Comparison of ENCODE assay signal across 8 cellular contexts in the genomic region with DNA sequence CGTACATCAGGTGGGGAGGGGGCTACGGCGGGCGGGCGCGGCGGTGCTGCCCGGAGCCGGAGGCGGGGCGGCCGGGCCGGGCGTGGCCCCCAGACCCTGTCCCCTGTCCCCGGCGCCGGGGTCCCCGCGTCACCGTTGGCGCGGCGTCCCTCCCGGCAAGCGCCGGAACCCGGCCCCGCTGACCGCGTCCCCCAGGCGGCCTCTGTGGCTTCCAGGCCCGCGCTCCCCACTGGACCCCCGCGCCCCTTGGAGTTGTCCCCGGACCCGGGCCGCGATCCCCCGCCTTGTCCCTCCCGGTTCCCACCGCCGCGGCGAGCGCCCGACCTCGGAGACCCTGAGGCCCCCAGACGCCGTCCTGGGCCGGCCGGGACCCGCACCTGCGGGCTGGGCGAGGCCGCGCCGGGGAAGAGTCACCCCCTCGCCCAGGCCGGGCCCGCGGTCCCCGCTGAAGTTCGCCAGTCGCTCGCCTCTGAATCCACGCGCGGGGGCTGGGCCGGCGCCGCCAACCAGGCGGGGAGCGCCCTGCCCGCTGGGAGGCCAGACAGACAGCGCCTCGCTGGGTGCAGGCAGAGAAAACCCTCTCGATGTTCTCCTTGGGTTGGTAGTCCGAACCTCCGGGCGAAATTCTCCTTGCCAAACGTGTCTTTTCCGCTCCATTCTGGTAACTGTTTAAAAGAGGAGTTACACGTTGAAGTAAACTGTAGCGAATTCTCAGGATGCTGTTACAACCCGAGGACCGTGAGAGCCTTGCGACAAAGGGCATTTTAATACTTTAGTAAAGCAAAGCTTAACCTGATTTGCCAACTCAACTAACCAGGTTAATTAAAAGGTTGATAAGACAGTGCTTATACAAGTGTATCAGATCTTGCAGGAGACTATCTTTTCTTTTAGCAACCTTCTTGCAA. TPM values are rescaled to one million over a fixed set of nuclear protein-coding genes. Genes with fewer than 3 reads are reported as not detected.
A peak's percentile ranks its signal among the peaks of the same experiment; 100 is the strongest.
DNase-seq lines count a peak whose midpoint lies in the region; ATAC-seq and TF ChIP-seq lines count a peak whose summit lies in the region.

No MANE protein-coding gene starts in this region.

- peaks cover 27% of the 10 kb centered on the region for H3K4me1 Mint-ChIP-seq in Caco-2 (ENCODE audit: low read depth, unreplicated experiment)
- peaks cover 58% of the 10 kb centered on the region for H3K4me1 Mint-ChIP-seq in central memory CD8-positive, alpha-beta T cell

- H3K27me3 Mint-ChIP-seq in Caco-2 (ENCODE audit: insufficient read depth, unreplicated experiment): no peaks in the 10 kb centered on the region
- H3K27me3 Mint-ChIP-seq in central memory CD8-positive, alpha-beta T cell: no peaks in the 10 kb centered on the region

- POLR2A ChIA-PET in Caco-2 (lab: Charles Lee): interaction anchor here (2.2 kb wide), 1 partner anchor 42 kb away, joined by 12 read pairs; no protein-coding TSS in a partner anchor

- H3K27ac ChIP-seq in HUES48 (ENCODE audit: low read depth, low read length): peak overlapping the region; percentile 70

- H3K27ac Mint-ChIP-seq in Caco-2 (ENCODE audit: unreplicated experiment): peak overlapping the region; percentile 86
- peak overlapping the region; percentile 98 for H3K27ac Mint-ChIP-seq in central memory CD8-positive, alpha-beta T cell (ENCODE audit: low read depth)

- ATAC-seq in GM21367 (IDR thresholded peaks at IDR 0.05; ENCODE audit: unreplicated experiment): peak; percentile 20
- ATAC-seq in central memory CD8-positive, alpha-beta T cell (replicated peaks; ENCODE audit: extremely low read depth, poor library complexity, severe bottlenecking): peak; percentile 15

- H3K9me3 ChIP-seq in Caco-2 (no peaks in the 10 kb centered on the region), HUES48 (ENCODE audit: control insufficient read depth, insufficient read depth, low read length) (no peaks in the 10 kb centered on the region)

- H3K4me3 ChIP-seq in Caco-2 (ENCODE audit: low read depth, low read length): peak overlapping the region; percentile 76
- peak overlapping the region; percentile 91 for H3K4me3 ChIP-seq in HUES48 (ENCODE audit: low read depth, low read length)
- H3K4me3 ChIP-seq in kidney epithelial cell (ENCODE audit: low read depth, low read length): peak overlapping the region; percentile 93

- peak overlapping the region; percentile 87 for H3K4me3 Mint-ChIP-seq in Caco-2 (ENCODE audit: unreplicated experiment)
- peak overlapping the region; percentile 99 for H3K4me3 Mint-ChIP-seq in central memory CD8-positive, alpha-beta T cell

- peak overlapping the region; percentile 76 for H3K9ac ChIP-seq in HUES48 (ENCODE audit: low read depth, low read length)

- no peaks in the 10 kb centered on the region for H3K36me3 ChIP-seq in Caco-2 (ENCODE audit: control insufficient read depth, insufficient read depth, low read length)
- H3K36me3 ChIP-seq in HUES48 (ENCODE audit: control insufficient read depth, insufficient read depth, low read length): peaks cover 11% of the 10 kb centered on the region
- no peaks in the 10 kb centered on the region for H3K36me3 ChIP-seq in kidney epithelial cell (ENCODE audit: control insufficient read depth, insufficient read depth, low read length)

- intact Hi-C loops in Caco-2 (cut with micrococcal nuclease; ENCODE audit: unreplicated experiment): loop anchor here (2.0 to 10.0 kb wide), 2 partner anchors 77 to 221 kb away; a partner anchor contains a TSS

- TSS peak; percentile 34 for BruUV-seq in Caco-2 (replicated peaks; lab: Mats Ljungman, UMichigan)

- no peak for TF ChIP-seq CTCF in Caco-2 (IDR thresholded peaks at IDR 0.05; ENCODE audit: insufficient read depth in 1 of 2, low read depth in 1 of 2, low read length in 1 of 2, severe bottlenecking in 1 of 2, unreplicated experiment in 1 of 2)
- TF ChIP-seq CTCF in kidney epithelial cell (IDR thresholded peaks at IDR 0.05; ENCODE audit: insufficient read depth, low read length, poor library complexity, severe bottlenecking): no peak

- peak; percentile 51 to 65 for DNase-seq in Caco-2
- peak in 3 of 4 experiments; percentile 7 to 23 (median 15) for DNase-seq in activated CD4-positive, CD25-positive, alpha-beta regulatory T cell (lab: John Stamatoyannopoulos, UW)
- DNase-seq in central memory CD8-positive, alpha-beta T cell (ENCODE audit: low spot score in 2 of 2): peak; percentile 16 to 23
- DNase-seq in kidney epithelial cell (ENCODE audit: low read depth): no peak
- DNase-seq in stimulated activated CD4-positive, alpha-beta T cell treated with anti-CD3 and anti-CD28 coated beads, Interleukin-12 subunit alpha, Interleukin-12 subunit beta, amount 100 ng/mL, for 4 hours: peak; percentile 52
- DNase-seq in NCI-H1105 treated with DMSO at 0.1 percent for 48 hours (lab: John Stamatoyannopoulos, UW): no peak

- H3K36me3 Mint-ChIP-seq in Caco-2 (ENCODE audit: insufficient read depth, unreplicated experiment): peaks cover 5% of the 10 kb centered on the region
- H3K36me3 Mint-ChIP-seq in central memory CD8-positive, alpha-beta T cell (ENCODE audit: insufficient read depth): peaks cover 10% of the 10 kb centered on the region

- H3K4me1 ChIP-seq in Caco-2 (peaks cover 14% of the 10 kb centered on the region), HUES48 (ENCODE audit: control insufficient read depth, insufficient read depth, low read length) (peaks cover 21% of the 10 kb centered on the region)

- H3K27me3 ChIP-seq in Caco-2 (replicated peaks; ENCODE audit: control insufficient read depth, insufficient read depth, low read length): no peaks in the 10 kb centered on the region
- peaks cover 5% of the 10 kb centered on the region; the same call in 1 of the 2 replicates for H3K27me3 ChIP-seq in HUES48 (ENCODE audit: control insufficient read depth, insufficient read depth, low read length)
- H3K27me3 ChIP-seq in kidney epithelial cell (ENCODE audit: control insufficient read depth, insufficient read depth, low read length): no peaks in the 10 kb centered on the region

- no peaks in the 10 kb centered on the region for H3K9me3 Mint-ChIP-seq in Caco-2 (ENCODE audit: unreplicated experiment)
- no peaks in the 10 kb centered on the region for H3K9me3 Mint-ChIP-seq in central memory CD8-positive, alpha-beta T cell

- CTCF ChIA-PET in Caco-2 (lab: Charles Lee): interaction anchor here (0.6 to 1.0 kb wide), 4 partner anchors 54 to 280 kb away, joined by 3 to 4 read pairs (median 4); a partner anchor contains a TSS

RNA-seq across cellular contexts. Expression of a gene that starts 0.8 kb away (rescaled TPM):
- total RNA-seq in Caco-2 (2022) (27.5 and 29.3 TPM in 2 replicates), kidney epithelial cell (9.7 and 12.5 TPM in 2 replicates)

Comparison
In these comparisons a context has a peak if more than half of its experiments do, and no peak if none do; other contexts are left out.
1. DNase-seq: peak in Caco-2 (2 of 2), activated CD4-positive, CD25-positive, alpha-beta regulatory T cell (3 of 4), central memory CD8-positive, alpha-beta T cell (2 of 2) and stimulated activated CD4-positive, alpha-beta T cell treated with anti-CD3 and anti-CD28 coated beads, Interleukin-12 subunit alpha, Interleukin-12 subunit beta, amount 100 ng/mL, for 4 hours (single experiment); none in kidney epithelial cell (single experiment) and NCI-H1105 treated with DMSO at 0.1 percent for 48 hours (single experiment).
2. Peak in every context shown above with its lines, with median percentiles within 50 percentile points of each other: H3K4me3 ChIP-seq.